10 cellular contexts compared by ENCODE assay signal in the genomic region with DNA sequence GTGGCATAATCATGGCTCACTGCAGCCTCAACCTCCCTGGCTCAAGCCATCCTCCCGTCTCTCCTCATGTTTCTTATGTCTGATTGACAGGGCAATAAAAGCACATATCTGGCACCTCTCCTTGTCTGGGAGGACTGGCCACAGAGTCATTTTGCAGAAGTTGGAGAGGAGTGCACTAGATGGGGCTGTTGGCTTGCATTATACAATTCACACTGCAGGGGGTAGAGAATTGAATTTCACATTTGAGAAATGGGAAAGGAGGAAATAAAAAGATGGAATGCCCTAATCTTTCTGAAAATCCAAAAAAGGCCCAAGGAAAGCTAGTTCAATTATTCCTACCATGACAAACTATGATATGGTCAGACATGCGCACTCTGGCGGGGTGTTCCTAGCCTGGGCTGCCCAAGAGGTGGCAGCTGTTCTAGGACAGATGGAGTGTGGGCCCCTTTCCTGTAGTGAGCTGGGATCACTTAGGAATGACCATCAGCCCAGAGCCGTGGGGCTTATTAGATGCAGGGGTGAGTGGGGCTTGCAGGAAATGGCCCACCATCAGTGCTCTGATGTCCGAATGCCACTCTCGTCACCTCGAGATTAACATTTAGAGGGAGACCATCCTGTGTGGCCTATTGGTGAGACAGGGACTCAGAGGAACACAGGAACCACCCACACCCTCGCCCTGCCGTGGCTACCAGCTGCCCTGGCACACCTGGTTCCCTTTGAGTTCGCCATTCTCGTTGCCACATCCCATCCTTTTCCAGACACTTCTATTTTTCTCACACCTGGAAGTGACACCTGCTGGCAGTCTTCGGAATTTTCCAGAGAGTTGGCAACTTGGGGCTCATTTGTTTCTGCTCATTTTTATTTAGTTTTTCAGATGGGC. TPM values are rescaled to one million over a fixed set of nuclear protein-coding genes. Genes with fewer than 3 reads are reported as not detected.
A peak's percentile ranks its signal among the peaks of the same experiment; 100 is the strongest.
DNase-seq lines count a peak whose midpoint lies in the region; ATAC-seq, FAIRE-seq and TF ChIP-seq lines count a peak whose summit lies in the region.
"Had no signal": no experiment of that assay in that cellular context is flagged by ENCODE, and none has a peak within 500 bp of the region (broad histone marks: within the 10 kb centered on the region; RNA-seq: fewer than 3 reads in every experiment).

No MANE protein-coding gene starts in this region.

- TF ChIP-seq CTCF in PC-9 (conservative IDR thresholded peaks at IDR 0.05) (peak; percentile 57), fibroblast of mammary gland (conservative IDR thresholded peaks at IDR 0.05; ENCODE audit: control insufficient read depth, insufficient read depth, low read depth, low read length) (peak; percentile 43)

- intact Hi-C loops in PC-9 (cut with micrococcal nuclease; ENCODE audit: unreplicated experiment), result loop anchor here (10.0 kb wide), 1 partner anchor 63 kb away; no protein-coding TSS in a partner anchor

- no peak for ATAC-seq in HG03460 (IDR thresholded peaks at IDR 0.05; ENCODE audit: unreplicated experiment)
- no peak for ATAC-seq in HG03457 (IDR thresholded peaks at IDR 0.05; ENCODE audit: unreplicated experiment)

- no peak overlapping the region for H3K4me3 ChIP-seq in PC-9
- no peak overlapping the region for H3K4me3 ChIP-seq in fibroblast of mammary gland (ENCODE audit: control insufficient read depth, low read depth, low read length)
- H3K4me3 ChIP-seq: lung had no signal

- H3K9me3 ChIP-seq in PC-9 (ENCODE audit: insufficient read depth, low read depth), result no peaks in the 10 kb centered on the region

- H4K20me1 ChIP-seq in PC-9 (ENCODE audit: insufficient read depth), result no peaks in the 10 kb centered on the region

- no peaks in the 10 kb centered on the region for H3K36me3 ChIP-seq in PC-9 (ENCODE audit: low read depth)

- POLR2A ChIA-PET in PC-9 (lab: Charles Lee; ENCODE audit: unreplicated experiment), result interaction anchor here (0.6 kb wide), 1 partner anchor 887 kb away, joined by 5 read pairs; no protein-coding TSS in a partner anchor

- FAIRE-seq in GM12892 (lab: Jason Lieb, UNC), result no peak

- H3K9me2 ChIP-seq in PC-9 (ENCODE audit: insufficient read depth), result no peaks in the 10 kb centered on the region

- no peak for TF ChIP-seq POLR2A in GM12892 (IDR thresholded peaks at IDR 0.05; ENCODE audit: low read depth, low read length)

- no peaks in the 10 kb centered on the region for H3K27me3 ChIP-seq in PC-9 (ENCODE audit: insufficient read depth, low read depth)

- DNase-seq in DMS53 treated with DMSO at 0.1 percent for 48 hours (lab: John Stamatoyannopoulos, UW; ENCODE audit: unreplicated experiment) (peak; percentile 11), HPDE6-E6E7 (ENCODE audit: extremely low spot score) (peak; percentile 64), PC-9 (peak in 1 of 2 experiments; percentile 22), fibroblast of mammary gland (ENCODE audit: low read depth) (peak; percentile 44), pons (ENCODE audit: low spot score) (peak; percentile 90), GM12892 (ENCODE audit: insufficient read length) (no peak)

- CTCF ChIA-PET in PC-9 (lab: Charles Lee), result interaction anchor here (0.6 kb wide), 1 partner anchor 61 kb away, joined by 33 read pairs; no protein-coding TSS in a partner anchor

- no peak overlapping the region for H3K4me2 ChIP-seq in PC-9
- H3K4me2 ChIP-seq: KMS-11 had no signal

- H3K79me2 ChIP-seq in PC-9 (ENCODE audit: low read depth), result no peaks in the 10 kb centered on the region

- BruUV-seq in PC-9 (replicated peaks; lab: Mats Ljungman, UMichigan), result no TSS peak

- H3K4me1 ChIP-seq in PC-9 (replicated peaks; ENCODE audit: insufficient read depth), result peaks cover 10% of the 10 kb centered on the region; the same call in 1 of the 2 replicates

- no peak overlapping the region for H3K27ac ChIP-seq in PC-9
- H3K27ac ChIP-seq: KMS-11 had no signal

- peaks cover 8% of the 10 kb centered on the region; the same call in 1 of the 2 replicates for H3F3A ChIP-seq in PC-9 (ENCODE audit: insufficient read depth, low read depth)

- no peak overlapping the region for H2AFZ ChIP-seq in PC-9

RNA-seq across cellular contexts. Expression of a gene that starts 21.8 kb away (rescaled TPM):
- 4.2 and 4.9 TPM in 2 replicates for total RNA-seq in PC-9 (2021)
- not detected for polyA plus RNA-seq in GM12892 (2012; ENCODE audit: missing spikeins)
